11 cellular contexts compared by ENCODE assay signal in genomic region chr2:133503323-133503722, GRCh38.
DNase-seq lines count a peak whose midpoint lies in the region; ATAC-seq, FAIRE-seq and TF ChIP-seq lines count a peak whose summit lies in the region.
"Had no signal": no experiment of that assay in that cellular context is flagged by ENCODE, and none has a peak within 500 bp of the region (broad histone marks: within the 10 kb centered on the region; RNA-seq: fewer than 3 reads in every experiment).

No MANE protein-coding gene starts in this region.

- H3K9me3 ChIP-seq in upper lobe of right lung (no peaks in the 10 kb centered on the region), transverse colon (no peaks in the 10 kb centered on the region)
- H3K9me3 ChIP-seq: gastrocnemius medialis had no signal

- FAIRE-seq in GM19239 (lab: Jason Lieb, UNC) = no peak

- DNase-seq in EH (ENCODE audit: low read depth) = peak; percentile 25
- peak; percentile 34 for DNase-seq in GM19239 (ENCODE audit: insufficient read length, low spot score)
- no peak for DNase-seq in COR-L47 (lab: John Stamatoyannopoulos, UW)
- no peak for DNase-seq in cortex of kidney (lab: John Stamatoyannopoulos, UW)
- DNase-seq in upper lobe of right lung = no peak
- no peak for DNase-seq in transverse colon
- DNase-seq: gastrocnemius medialis; left cardiac atrium; stimulated activated naive B cell treated with anti-CD40 and anti-IgM and Interleukin-4, amounts not matched to agents 10 μg/mL and 1 μg/mL and 100 μg/mL, for 72 hours had no signal

- ATAC-seq in HG02571 (IDR thresholded peaks at IDR 0.05; ENCODE audit: unreplicated experiment) (peak; percentile 70), HG03159 (IDR thresholded peaks at IDR 0.05; ENCODE audit: unreplicated experiment) (peak; percentile 81), upper lobe of right lung (no peak)
- ATAC-seq: gastrocnemius medialis; left cardiac atrium; stimulated activated naive B cell treated with anti-CD40 and anti-IgM and Interleukin-4, amounts not matched to agents 10 μg/mL and 1 μg/mL and 100 μg/mL, for 72 hours had no signal

- no peak overlapping the region for H3K4me3 ChIP-seq in upper lobe of right lung
- H3K4me3 ChIP-seq in transverse colon = no peak overlapping the region
- H3K4me3 ChIP-seq: gastrocnemius medialis had no signal

- H3K36me3 ChIP-seq in upper lobe of right lung = no peaks in the 10 kb centered on the region
- H3K36me3 ChIP-seq in transverse colon = no peaks in the 10 kb centered on the region
- H3K36me3 ChIP-seq: gastrocnemius medialis had no signal

- TF ChIP-seq EP300 in transverse colon (IDR thresholded peaks at IDR 0.05; ENCODE audit: low read depth) = no peak

- H3K4me1 ChIP-seq in upper lobe of right lung (peaks cover 11% of the 10 kb centered on the region), transverse colon (peaks cover 0 to 32% (median 18%) of the 10 kb centered on the region in 4 donors)

- TF ChIP-seq CTCF in upper lobe of right lung (IDR thresholded peaks at IDR 0.05) (no peak), transverse colon (IDR thresholded peaks at IDR 0.05) (no peak)

- H3K27me3 ChIP-seq in upper lobe of right lung (no peaks in the 10 kb centered on the region), transverse colon (no peaks in the 10 kb centered on the region)
- H3K27me3 ChIP-seq: gastrocnemius medialis had no signal

- H3K27ac ChIP-seq in upper lobe of right lung (no peak overlapping the region), transverse colon (no peak overlapping the region)
- H3K27ac ChIP-seq: gastrocnemius medialis had no signal

- 92 to 94% methylated on average over 1 of the region's 1 CpG for WGBS in transverse colon (ENCODE audit: low coverage in 1 of 2), 2 donors

- no peak for TF ChIP-seq POLR2A in transverse colon (IDR thresholded peaks at IDR 0.05)

- in situ Hi-C loops in transverse colon (cut with MboI; ENCODE audit: low pct_ligation_motif_present in 1 of 4, low pct_unique_long_range_greater_than_20kb in 1 of 4, low sequenced_read_pairs in 3 of 4) = no loop called here

- intact Hi-C loops in upper lobe of right lung (cut with DNase I) (no loop called here), transverse colon (cut with DNase I; ENCODE audit: low total_unique reads) (no loop called here)

Comparison
In these comparisons a context has a peak if more than half of its experiments do, and no peak if none do; other contexts are left out.
1. DNase-seq: peak in EH (single experiment) and GM19239 (single experiment); none in COR-L47 (single experiment), cortex of kidney (single experiment), upper lobe of right lung (single experiment) and transverse colon (single experiment).